Comparison of ENCODE assay signal across 13 cellular contexts in the genomic region with DNA sequence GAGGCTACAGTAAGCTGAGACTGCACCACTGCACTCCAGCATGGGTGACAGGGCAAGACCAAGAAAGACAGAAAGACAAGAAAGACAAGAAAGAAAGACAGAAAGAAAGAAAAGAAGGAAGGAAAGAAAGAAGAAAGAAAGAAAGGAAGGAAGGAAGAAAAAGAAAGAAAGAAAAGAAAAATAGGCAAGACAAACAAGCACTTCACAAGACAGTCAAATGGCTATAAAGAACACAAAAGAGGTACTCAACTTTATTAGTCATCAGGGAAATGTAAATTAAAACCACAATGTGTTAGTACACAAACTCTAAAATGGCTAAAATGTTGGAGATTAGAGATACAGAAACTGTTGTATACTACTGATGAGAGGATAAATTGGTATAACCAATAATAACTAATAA.
"Had no signal": no experiment of that assay in that cellular context is flagged by ENCODE, and none has a peak within 500 bp of the region (broad histone marks: within the 10 kb centered on the region; RNA-seq: fewer than 3 reads in every experiment).

No MANE protein-coding gene starts in this region.

- H3K4me3 Mint-ChIP-seq: activated naive CD8-positive, alpha-beta T cell; activated T-helper 1 cell treated with anti-CD3 and anti-CD28 coated beads, Interleukin-12 subunit alpha, Interleukin-12 subunit beta, Interleukin-2, Interleukin-4 antibody, amounts not matched to agents 30 ng/mL and 10 ng/mL and 1 ng/mL, durations not matched to agents 14 hours and 24 hours and 36 hours; natural killer cell; T-helper 2 cell treated with Interferon-gamma antibody and Interleukin-4, amounts not matched to agents 5 μg/mL and 100 μg/mL, for 36 hours had no signal

- H3K9me3 ChIP-seq: lower lobe of right lung, ovary, sigmoid colon, tibial nerve, uterus had no signal

- ATAC-seq: lower lobe of right lung, natural killer cell had no signal

- H3K36me3 Mint-ChIP-seq: natural killer cell had no signal

- DNase-seq: activated CD4-positive, alpha-beta T cell treated with anti-CD3 and anti-CD28 coated beads, Interleukin-2, amount 50 U/mL, for 4 hours; lower lobe of right lung; natural killer cell; ovary; sigmoid colon; stimulated activated naive CD4-positive, alpha-beta T cell; substantia nigra; uterus had no signal

- H3K27ac Mint-ChIP-seq: activated naive CD8-positive, alpha-beta T cell; activated T-helper 1 cell treated with anti-CD3 and anti-CD28 coated beads, Interleukin-12 subunit alpha, Interleukin-12 subunit beta, Interleukin-2, Interleukin-4 antibody, amounts not matched to agents 30 ng/mL and 10 ng/mL and 1 ng/mL, durations not matched to agents 14 hours and 24 hours and 36 hours; natural killer cell; T-helper 2 cell treated with Interferon-gamma antibody and Interleukin-4, amounts not matched to agents 5 μg/mL and 100 μg/mL, for 36 hours had no signal

- H3K4me3 ChIP-seq: cardiac muscle cell, lower lobe of right lung, ovary, sigmoid colon, tibial nerve, uterus had no signal

- H3K27me3 Mint-ChIP-seq: activated naive CD8-positive, alpha-beta T cell had no signal
